ENCODE assay signal across 8 cellular contexts in genomic region chr2:18149660-18150246, GRCh38.
DNase-seq lines count a peak whose midpoint lies in the region; ATAC-seq and TF ChIP-seq lines count a peak whose summit lies in the region.

No MANE protein-coding gene starts in this region.

- no peaks in the 10 kb centered on the region for H3K9me3 Mint-ChIP-seq in brain

- no peaks in the 10 kb centered on the region for H3K36me3 ChIP-seq in lower lobe of right lung

- no peak overlapping the region for H3K4me3 Mint-ChIP-seq in brain

- no peaks in the 10 kb centered on the region for H3K9me3 ChIP-seq in lower lobe of right lung

- no peak overlapping the region for H3K27ac Mint-ChIP-seq in brain

- TF ChIP-seq CTCF in brain (conservative IDR thresholded peaks at IDR 0.05) (peak; percentile 69 to 75), lower lobe of right lung (IDR thresholded peaks at IDR 0.05) (peak; percentile 66)

- no peaks in the 10 kb centered on the region for H3K36me3 Mint-ChIP-seq in brain

- no peaks in the 10 kb centered on the region for H3K4me1 ChIP-seq in lower lobe of right lung

- ATAC-seq in HG03025 (IDR thresholded peaks at IDR 0.05; ENCODE audit: low FRiP score, unreplicated experiment) (peak; percentile 67), lower lobe of right lung (no peak), HG03520 (IDR thresholded peaks at IDR 0.05; ENCODE audit: unreplicated experiment) (no peak)

- H3K4me3 ChIP-seq in lower lobe of right lung, result no peak overlapping the region

- DNase-seq in DMS153 treated with DMSO at 0.1 percent for 48 hours (lab: John Stamatoyannopoulos, UW; ENCODE audit: unreplicated experiment), result peak; percentile 30
- no peak for DNase-seq in DMS153 (lab: John Stamatoyannopoulos, UW)
- peak; percentile 49 for DNase-seq in NCI-H345 treated with DMSO at 0.1 percent for 48 hours (lab: John Stamatoyannopoulos, UW; ENCODE audit: unreplicated experiment)
- no peak for DNase-seq in lower lobe of right lung
- DNase-seq in stimulated activated CD4-positive, alpha-beta T cell treated with anti-CD3 and anti-CD28 coated beads, Interleukin-4, amount 100 ng/mL, for 1 hour, result no peak

- peaks cover 3% of the 10 kb centered on the region for H3K27me3 Mint-ChIP-seq in brain

- no peak overlapping the region for H3K27ac ChIP-seq in lower lobe of right lung

- intact Hi-C loops in lower lobe of right lung (cut with DNase I), result no loop called here

- H3K4me1 Mint-ChIP-seq in brain, result peaks cover 8% of the 10 kb centered on the region

- H3K27me3 ChIP-seq in lower lobe of right lung (ENCODE audit: low read depth), result no peaks in the 10 kb centered on the region

Comparison
In these comparisons a context has a peak if more than half of its experiments do, and no peak if none do; other contexts are left out.
1. DNase-seq: peak in DMS153 treated with DMSO at 0.1 percent for 48 hours (single experiment) and NCI-H345 treated with DMSO at 0.1 percent for 48 hours (single experiment); none in DMS153 (single experiment), lower lobe of right lung (single experiment) and stimulated activated CD4-positive, alpha-beta T cell treated with anti-CD3 and anti-CD28 coated beads, Interleukin-4, amount 100 ng/mL, for 1 hour (single experiment).